ENCODE assay signal across 2 cellular contexts in genomic region chr7:80634505-80634904, GRCh38.
TF ChIP-seq lines count a peak whose summit lies in the region.

No MANE protein-coding gene starts in this region.

TF ChIP-seq in SK-N-SH, 30 proteins besides CTCF, POLR2A, EP300 and RAD21 (continued from another document):
- TF ChIP-seq SIN3A (IDR thresholded peaks at IDR 0.05; ENCODE audit: borderline replicate concordance, low read depth, low read length) (no peak), GATA2 (CRISPR knock-in tag; IDR thresholded peaks at IDR 0.05) (no peak), JUND (IDR thresholded peaks at IDR 0.05) (no peak), RFX5 (IDR thresholded peaks at IDR 0.05; ENCODE audit: low read length) (no peak), ZBTB33 (IDR thresholded peaks at IDR 0.05; ENCODE audit: borderline replicate concordance, low read depth) (no peak), MEF2A (IDR thresholded peaks at IDR 0.05; ENCODE audit: borderline replicate concordance, low read depth) (no peak), EZH2phosphoT487 (IDR thresholded peaks at IDR 0.05; ENCODE audit: borderline replicate concordance, low read depth) (no peak), SMC3 (IDR thresholded peaks at IDR 0.05; ENCODE audit: low read depth, low read length) (no peak), ELF1 (IDR thresholded peaks at IDR 0.05) (no peak), USF1 (IDR thresholded peaks at IDR 0.05; ENCODE audit: borderline replicate concordance, low read depth) (no peak), PBX3 (IDR thresholded peaks at IDR 0.05) (no peak), NFIC (IDR thresholded peaks at IDR 0.05; ENCODE audit: borderline replicate concordance) (no peak), TAF1 (IDR thresholded peaks at IDR 0.05; ENCODE audit: borderline replicate concordance, low read depth, low read length) (no peak)

TF ChIP-seq in SK-N-SH treated with all-trans-retinoic acid at 6 μM for 48 hours, 23 proteins besides CTCF, POLR2A, EP300 and RAD21 (continued from another document):
- no peak for TF ChIP-seq CREB5 (CRISPR knock-in tag; IDR thresholded peaks at IDR 0.05; ENCODE audit: low read depth)
- no peak for TF ChIP-seq CSDC2 (CRISPR knock-in tag; IDR thresholded peaks at IDR 0.05)
- no peak for TF ChIP-seq ARNTL (CRISPR knock-in tag; IDR thresholded peaks at IDR 0.05; ENCODE audit: borderline replicate concordance, low read depth)
- TF ChIP-seq OSR1 (CRISPR knock-in tag; IDR thresholded peaks at IDR 0.05): no peak
- no peak for TF ChIP-seq ESRRG (CRISPR knock-in tag; IDR thresholded peaks at IDR 0.05)
- TF ChIP-seq ZNF565 (CRISPR knock-in tag; conservative IDR thresholded peaks at IDR 0.05; ENCODE audit: low read depth): no peak
- TF ChIP-seq RARB (CRISPR knock-in tag; IDR thresholded peaks at IDR 0.05): no peak
- TF ChIP-seq SNAI2 (CRISPR knock-in tag; IDR thresholded peaks at IDR 0.05): no peak
- TF ChIP-seq ZC3H10 (CRISPR knock-in tag; IDR thresholded peaks at IDR 0.05): no peak
